8 cellular contexts compared by ENCODE assay signal in genomic region chr17:16351831-16352230, GRCh38. TPM values are rescaled to one million over a fixed set of nuclear protein-coding genes. Genes with fewer than 3 reads are reported as not detected.
DNase-seq lines count a peak whose midpoint lies in the region; ATAC-seq and TF ChIP-seq lines count a peak whose summit lies in the region.

No MANE protein-coding gene starts in this region.

- H3K4me3 Mint-ChIP-seq in Caco-2 (ENCODE audit: unreplicated experiment), result peak overlapping the region; percentile 93

- H3K27me3 ChIP-seq in Caco-2 (replicated peaks; ENCODE audit: control insufficient read depth, insufficient read depth, low read length), result no peaks in the 10 kb centered on the region
- no peaks in the 10 kb centered on the region for H3K27me3 ChIP-seq in effector memory CD4-positive, alpha-beta T cell (replicated peaks; ENCODE audit: control insufficient read depth, insufficient read depth, low read length, poor library complexity, severe bottlenecking)
- H3K27me3 ChIP-seq in osteoblast (ENCODE audit: insufficient read depth, low read length), result no peaks in the 10 kb centered on the region
- no peaks in the 10 kb centered on the region for H3K27me3 ChIP-seq in body of pancreas

- peak overlapping the region; percentile 88 for H3K27ac Mint-ChIP-seq in Caco-2 (ENCODE audit: unreplicated experiment)

- CTCF ChIA-PET in Caco-2 (lab: Charles Lee), result interaction anchor here (3.0 kb wide), 1 partner anchor 12 kb away, joined by 17 read pairs; no protein-coding TSS in a partner anchor

- 40 to 45% methylated on average over 10 of the region's 10 CpGs for WGBS in body of pancreas, 2 donors

- TF ChIP-seq CTCF in Caco-2 (IDR thresholded peaks at IDR 0.05; ENCODE audit: insufficient read depth in 1 of 2, low read depth in 1 of 2, low read length in 1 of 2, severe bottlenecking in 1 of 2, unreplicated experiment in 1 of 2) (no peak), osteoblast (IDR thresholded peaks at IDR 0.05; ENCODE audit: extremely low read depth, low read depth, low read length) (no peak), body of pancreas (IDR thresholded peaks at IDR 0.05) (no peak)

- peak overlapping the region; percentile 55 for H3K4me3 ChIP-seq in Caco-2 (ENCODE audit: low read depth, low read length)
- H3K4me3 ChIP-seq in effector memory CD4-positive, alpha-beta T cell (ENCODE audit: insufficient read depth, low read depth, low read length, poor library complexity, severe bottlenecking), result peak overlapping the region; percentile 76
- H3K4me3 ChIP-seq in osteoblast (ENCODE audit: insufficient read depth, low read length), result peak overlapping the region; percentile 84
- peak overlapping the region in 1 of 2 donors; percentile 63 for H3K4me3 ChIP-seq in body of pancreas

- no peaks in the 10 kb centered on the region for H3K4me1 Mint-ChIP-seq in Caco-2 (ENCODE audit: low read depth, unreplicated experiment)

- 0 out of 2 replicates have a peak, but pooled peaks cover 4% of the 10 kb centered on the region for H3K9me3 ChIP-seq in Caco-2
- H3K9me3 ChIP-seq in effector memory CD4-positive, alpha-beta T cell (ENCODE audit: control insufficient read depth, low read length), result no peaks in the 10 kb centered on the region
- H3K9me3 ChIP-seq in osteoblast (ENCODE audit: low read depth, low read length), result no peaks in the 10 kb centered on the region
- H3K9me3 ChIP-seq in body of pancreas, result no peaks in the 10 kb centered on the region

- H2AFZ ChIP-seq in osteoblast (ENCODE audit: low read length), result peak overlapping the region; percentile 90

- DNase-seq in Caco-2 (no peak), NCI-H226 (peak; percentile 51), osteoblast (ENCODE audit: insufficient read length, low spot score, missing footprints) (peak; percentile 83), CD1c-positive myeloid dendritic cell (ENCODE audit: extremely low spot score) (no peak), hippocampal formation (lab: John Stamatoyannopoulos, UW) (no peak), body of pancreas (no peak)
- DNase-seq in effector memory CD4-positive, alpha-beta T cell, result no peak

- ATAC-seq in GM21717 (IDR thresholded peaks at IDR 0.05; ENCODE audit: unreplicated experiment) (no peak), body of pancreas (no peak)

- H3K79me2 ChIP-seq in osteoblast (ENCODE audit: insufficient read depth, low read length), result peaks cover 4% of the 10 kb centered on the region

- H3K4me1 ChIP-seq in Caco-2 (peaks cover 7% of the 10 kb centered on the region; the same call in 1 of the 2 replicates), osteoblast (ENCODE audit: insufficient read depth, low read length) (peaks cover 11% of the 10 kb centered on the region), body of pancreas (peaks cover 13% of the 10 kb centered on the region)
- peaks cover 7% of the 10 kb centered on the region for H3K4me1 ChIP-seq in effector memory CD4-positive, alpha-beta T cell (ENCODE audit: control insufficient read depth, insufficient read depth, low read length, poor library complexity, severe bottlenecking)

- peaks cover 24% of the 10 kb centered on the region for H3K36me3 Mint-ChIP-seq in Caco-2 (ENCODE audit: insufficient read depth, unreplicated experiment)

- no peaks in the 10 kb centered on the region for H4K20me1 ChIP-seq in osteoblast (ENCODE audit: insufficient read depth, low read length)

- H3K36me3 ChIP-seq in Caco-2 (ENCODE audit: control insufficient read depth, insufficient read depth, low read length), result no peaks in the 10 kb centered on the region
- H3K36me3 ChIP-seq in effector memory CD4-positive, alpha-beta T cell (ENCODE audit: control insufficient read depth, insufficient read depth, low read length), result no peaks in the 10 kb centered on the region
- H3K36me3 ChIP-seq in osteoblast (ENCODE audit: insufficient read depth, low read length), result peaks cover 5% of the 10 kb centered on the region
- peaks cover 0 to 3% of the 10 kb centered on the region in 2 donors for H3K36me3 ChIP-seq in body of pancreas (replicated peaks in 1 of 2; ENCODE audit: insufficient read depth in 1 of 2, low read depth in 2 of 2)

- intact Hi-C loops in Caco-2 (cut with micrococcal nuclease; ENCODE audit: unreplicated experiment), result loop anchor here (2.0 kb wide), 1 partner anchor 65 kb away; no protein-coding TSS in a partner anchor
- intact Hi-C loops in body of pancreas (cut with DNase I), result no loop called here

- no peak for TF ChIP-seq POLR2A in body of pancreas (IDR thresholded peaks at IDR 0.05)

- no peak overlapping the region for H3K27ac ChIP-seq in effector memory CD4-positive, alpha-beta T cell (ENCODE audit: insufficient read depth, low read length, poor library complexity, severe bottlenecking)
- H3K27ac ChIP-seq in osteoblast (ENCODE audit: low read depth, low read length), result peak overlapping the region; percentile 76
- H3K27ac ChIP-seq in body of pancreas, result no peak overlapping the region

- no peaks in the 10 kb centered on the region for H3K27me3 Mint-ChIP-seq in Caco-2 (ENCODE audit: insufficient read depth, unreplicated experiment)

- BruUV-seq in Caco-2 (replicated peaks; lab: Mats Ljungman, UMichigan), result no TSS peak

- POLR2A ChIA-PET in Caco-2 (lab: Charles Lee), result interaction anchor here (2.4 to 2.8 kb wide), 2 partner anchors 29 to 87 kb away, joined by 12 to 15 read pairs; partner anchors contain the start of gene UBB

- no peaks in the 10 kb centered on the region for H3K9me3 Mint-ChIP-seq in Caco-2 (ENCODE audit: unreplicated experiment)

- H3K4me2 ChIP-seq in osteoblast (ENCODE audit: insufficient read depth, low read length), result peak overlapping the region; percentile 96

RNA-seq across cellular contexts. Expression of gene CENPV, which starts 1.4 kb away (rescaled TPM):
- total RNA-seq in Caco-2 (2022), result 92.8 and 103 TPM in 2 replicates
- 5.1 and 6.8 TPM in 2 replicates for total RNA-seq in osteoblast
- total RNA-seq in body of pancreas, result 10 to 100 TPM; 13.7 to 77.8 TPM

RNA-seq across cellular contexts. Expression of gene UBB, which starts 29.1 kb away (rescaled TPM):
- total RNA-seq in Caco-2 (2022), result 1,900 and 1,904 TPM in 2 replicates
- 1,190 and 1,199 TPM in 2 replicates for total RNA-seq in osteoblast
- 100 to 1,000 TPM; 450 to 486 TPM for total RNA-seq in body of pancreas

Comparison
In these comparisons a context has a peak if more than half of its experiments do, and no peak if none do; other contexts are left out.
1. DNase-seq: peak in NCI-H226 (single experiment) and osteoblast (single experiment); none in Caco-2 (0 of 2), effector memory CD4-positive, alpha-beta T cell (0 of 3), CD1c-positive myeloid dendritic cell (single experiment), hippocampal formation (0 of 2) and body of pancreas (0 of 4).